Comparison of ENCODE assay signal across 1 cellular context in genomic region chr2:63875143-63875542, GRCh38.
TF ChIP-seq lines count a peak whose summit lies in the region.

No MANE protein-coding gene starts in this region.

TF ChIP-seq in GM23338, 12 proteins besides CTCF, POLR2A, EP300 and RAD21 (continued from another document):
- TF ChIP-seq REST (IDR thresholded peaks at IDR 0.05; ENCODE audit: unreplicated experiment) (no peak), EZH2phosphoT487 (IDR thresholded peaks at IDR 0.05; ENCODE audit: unreplicated experiment) (no peak), CREB1 (CRISPR knock-in tag; IDR thresholded peaks at IDR 0.05; ENCODE audit: low read depth) (no peak), JUNB (IDR thresholded peaks at IDR 0.05; ENCODE audit: unreplicated experiment) (no peak), ZNF114 (CRISPR knock-in tag; IDR thresholded peaks at IDR 0.05) (no peak), ETS1 (IDR thresholded peaks at IDR 0.05) (no peak), POLR2AphosphoS5 (IDR thresholded peaks at IDR 0.05; ENCODE audit: low read depth) (no peak)
